ENCODE assay signal across 8 cellular contexts in the genomic region with DNA sequence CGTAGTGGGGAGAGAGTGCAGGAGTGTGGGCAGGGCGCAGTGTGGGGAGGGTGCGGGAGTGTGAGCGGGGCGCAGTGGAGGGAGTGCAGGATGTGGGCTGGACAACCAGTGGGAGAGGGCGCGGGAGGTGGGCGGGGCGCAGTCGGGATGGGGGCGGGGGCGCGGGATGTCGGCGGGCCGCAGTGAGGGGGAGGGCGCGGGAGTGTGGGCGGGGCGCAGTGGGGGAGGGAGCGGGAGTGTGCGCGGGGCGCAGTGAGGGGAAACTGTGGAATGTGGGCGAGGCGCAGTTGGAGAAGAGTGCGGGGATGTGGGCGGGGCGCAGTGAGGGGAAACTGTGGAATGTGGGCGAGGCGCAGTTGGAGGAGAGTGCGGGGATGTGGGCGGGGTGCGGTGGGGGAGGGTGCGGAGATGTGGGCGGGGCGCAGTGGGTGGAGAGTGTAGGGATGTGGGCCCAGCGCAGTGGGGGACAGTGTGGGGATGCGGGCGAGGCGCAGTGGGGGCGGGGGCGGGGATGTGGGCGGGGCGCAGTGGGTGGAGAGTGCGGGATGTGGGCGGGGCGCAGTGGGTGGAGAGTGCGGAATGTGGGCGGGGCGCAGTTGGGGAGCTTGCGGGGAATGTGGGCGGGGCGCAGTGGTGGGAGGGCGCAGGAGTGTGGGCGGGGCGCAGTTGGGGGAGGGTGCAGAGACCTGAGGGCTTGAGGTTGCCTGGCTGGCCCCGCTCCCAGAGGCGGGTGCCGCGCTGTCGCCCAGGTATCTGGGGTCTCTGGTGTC. TPM values are rescaled to one million over a fixed set of nuclear protein-coding genes. Genes with fewer than 3 reads are reported as not detected.
A peak's percentile ranks its signal among the peaks of the same experiment; 100 is the strongest.
DNase-seq lines count a peak whose midpoint lies in the region; ATAC-seq and TF ChIP-seq lines count a peak whose summit lies in the region.

A gene (plus strand): TSS at position 723 of the 770 bp plus-strand sequence. CDS start 257 bp downstream, outside the sequence.

- peak within 1 kb of the TSS; percentile 61 for H3K27ac ChIP-seq in muscle layer of colon (ENCODE audit: low read depth, low read length)
- peak within 1 kb of the TSS; percentile 31 to 76 for H3K27ac ChIP-seq in testis

- WGBS in testis, 2 donors: 1 to 3% methylated on average over 47 to 56 of the region's 62 CpGs

- H3K9me3 ChIP-seq in muscle layer of colon (ENCODE audit: low read length) (no peaks in the 10 kb centered on the region), testis (no peaks in the 10 kb centered on the region)

- ATAC-seq in esophagus mucosa: peak; percentile 88
- no peak for ATAC-seq in HG02623 (IDR thresholded peaks at IDR 0.05; ENCODE audit: unreplicated experiment)

- H3K9ac ChIP-seq in muscle layer of colon (ENCODE audit: low read length): no peak within 1 kb of the TSS

- H3K36me3 ChIP-seq in muscle layer of colon (ENCODE audit: insufficient read depth, low read length) (no peaks in the 10 kb centered on the region), testis (ENCODE audit: low read depth, missing control alignments) (no peaks in the 10 kb centered on the region)

- H3K4me3 ChIP-seq in muscle layer of colon (ENCODE audit: low read depth in 1 of 2, low read length in 2 of 2) (peak within 1 kb of the TSS; percentile 45 to 71), testis (peak within 1 kb of the TSS; percentile 56 to 58)

- H3K4me1 ChIP-seq in muscle layer of colon (ENCODE audit: insufficient read depth, low read length): peaks cover 9% of the 10 kb centered on the region
- H3K4me1 ChIP-seq in testis: peaks cover 6% of the 10 kb centered on the region

- DNase-seq in AG09319 (ENCODE audit: extremely low read depth, low read depth) (peak; percentile 81), HuH-7 (ENCODE audit: low spot score) (peak; percentile 78), testis (peak; percentile 86), NCI-H1694 (lab: John Stamatoyannopoulos, UW) (no peak)
- peak; percentile 55 for DNase-seq in activated CD8-positive, alpha-beta memory T cell treated with anti-CD3 and anti-CD28 coated beads, Interleukin-2, amount 50 U/mL, for 48 hours

- intact Hi-C loops in testis (cut with DNase I; ENCODE audit: low total_unique reads): no loop called here

- TF ChIP-seq CTCF in AG09319 (IDR thresholded peaks at IDR 0.05; ENCODE audit: low read depth, low read length) (no peak), testis (IDR thresholded peaks at IDR 0.05) (no peak)

- TF ChIP-seq POLR2A in testis (IDR thresholded peaks at IDR 0.05): no peak

- H3K27me3 ChIP-seq in muscle layer of colon (ENCODE audit: control insufficient read depth in 1 of 2, insufficient read depth in 2 of 2, low read length in 2 of 2) (peaks cover 0 to 10% of the 10 kb centered on the region in 2 donors), testis (no peaks in the 10 kb centered on the region)

RNA-seq across cellular contexts. Expression of the gene that starts here (rescaled TPM):
- total RNA-seq in esophagus mucosa (not detected), testis (1 to 10 TPM; 1.5 to 2.8 TPM)
- polyA plus RNA-seq in testis (ENCODE audit: insufficient read depth, low read depth, low replicate concordance): 2.2 TPM

Comparison
In these comparisons a context has a peak if more than half of its experiments do, and no peak if none do; other contexts are left out.
1. Peak in ATAC-seq in esophagus mucosa; RNA of the gene not detected or under 1 TPM.